In the genomic region with DNA sequence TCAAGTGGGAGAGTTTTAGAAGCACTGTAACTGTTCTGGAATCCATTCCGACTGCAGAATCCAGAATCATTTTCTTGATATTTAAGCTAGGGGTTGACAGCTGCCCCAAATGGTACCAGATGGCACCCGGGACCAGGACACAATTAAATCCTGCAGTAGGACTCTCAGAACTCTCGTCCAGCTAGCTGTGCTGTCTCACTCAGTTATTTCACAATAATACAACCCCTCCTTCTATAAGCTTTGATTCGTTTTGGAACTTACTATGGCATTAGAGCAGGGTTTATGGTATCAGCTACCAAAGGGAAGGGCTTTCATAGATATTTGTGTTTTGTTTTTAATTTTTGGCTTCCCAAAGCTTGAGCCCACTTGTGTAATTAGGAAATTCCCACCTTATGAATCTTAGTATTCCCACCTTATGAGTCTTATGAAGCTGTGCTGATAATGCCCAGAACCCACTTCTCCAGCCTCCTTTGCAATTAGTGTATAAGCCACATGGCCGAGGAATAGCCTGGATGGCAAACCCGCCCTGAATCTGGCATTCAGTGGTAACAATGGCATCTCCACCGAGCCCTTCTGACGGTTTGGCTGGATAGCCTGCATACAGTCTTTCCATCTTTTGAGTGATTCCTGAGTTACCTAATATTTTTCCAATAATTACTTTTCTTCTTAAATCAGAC, we compare ENCODE assay signal across 24 cellular contexts.
DNase-seq lines count a peak whose midpoint lies in the region; ATAC-seq, FAIRE-seq and TF ChIP-seq lines count a peak whose summit lies in the region.
"Had no signal": no experiment of that assay in that cellular context is flagged by ENCODE, and none has a peak within 500 bp of the region (broad histone marks: within the 10 kb centered on the region; RNA-seq: fewer than 3 reads in every experiment).

No MANE protein-coding gene starts in this region.

- POLR2A ChIA-PET in HepG2 (lab: Yijun Ruan, JAX) = no interaction called here
- POLR2A ChIA-PET in OCI-LY7 (lab: Charles Lee) = no interaction called here

- no peaks in the 10 kb centered on the region for H3K9me2 ChIP-seq in OCI-LY7 (ENCODE audit: insufficient read depth, low read length)
- H3K9me2 ChIP-seq: SK-N-SH had no signal

- BruUV-seq in HepG2 (replicated peaks; lab: Mats Ljungman, UMichigan) = no TSS peak
- no TSS peak for BruUV-seq in OCI-LY7 (replicated peaks; lab: Mats Ljungman, UMichigan)

- H4K20me1 ChIP-seq in HepG2 (ENCODE audit: insufficient read depth, low read length) = no peaks in the 10 kb centered on the region
- no peaks in the 10 kb centered on the region for H4K20me1 ChIP-seq in astrocyte (ENCODE audit: insufficient read depth, low read length)
- no peaks in the 10 kb centered on the region for H4K20me1 ChIP-seq in OCI-LY7 (ENCODE audit: insufficient read depth, low read length)

- TF ChIP-seq POLR2A in HepG2 (IDR thresholded peaks at IDR 0.05; ENCODE audit: insufficient read depth in 1 of 2, low read depth in 2 of 2, low read length in 2 of 2) (no peak), right lobe of liver (IDR thresholded peaks at IDR 0.05) (no peak)

- peaks cover 4% of the 10 kb centered on the region for H3K27me3 Mint-ChIP-seq in astrocyte (ENCODE audit: low read depth, unreplicated experiment)

- H3K4me3 Mint-ChIP-seq in astrocyte (ENCODE audit: unreplicated experiment) = no peak overlapping the region
- H3K4me3 Mint-ChIP-seq: CD4-positive, CD25-positive, alpha-beta regulatory T cell; T-helper 17 cell had no signal

- peaks cover 19% of the 10 kb centered on the region for H3K4me1 Mint-ChIP-seq in astrocyte (ENCODE audit: low read depth, unreplicated experiment)
- H3K4me1 Mint-ChIP-seq: CD4-positive, CD25-positive, alpha-beta regulatory T cell; T-helper 17 cell had no signal

- H3K27ac Mint-ChIP-seq in astrocyte (ENCODE audit: unreplicated experiment) = no peak overlapping the region
- H3K27ac Mint-ChIP-seq: CD4-positive, CD25-positive, alpha-beta regulatory T cell; T-helper 17 cell had no signal

- H3K9ac ChIP-seq in HepG2 (ENCODE audit: insufficient read depth, low read depth, low read length) = no peak overlapping the region
- no peak overlapping the region for H3K9ac ChIP-seq in astrocyte (ENCODE audit: low read length)
- H3K9ac ChIP-seq: SK-N-SH had no signal

- H3K27ac ChIP-seq in HepG2 (ENCODE audit: extremely low read length, insufficient read depth, low read length) (no peak overlapping the region), right lobe of liver (no peak overlapping the region), astrocyte (ENCODE audit: low read depth, low read length) (no peak overlapping the region), OCI-LY7 (ENCODE audit: low read depth, low read length, poor library complexity, severe bottlenecking) (no peak overlapping the region)
- H3K27ac ChIP-seq: Peyer's patch had no signal

- no peaks in the 10 kb centered on the region for H3K27me3 ChIP-seq in HepG2 (ENCODE audit: control insufficient read depth in 1 of 2, insufficient read depth in 2 of 2, low read length in 2 of 2)
- no peaks in the 10 kb centered on the region for H3K27me3 ChIP-seq in right lobe of liver
- no peaks in the 10 kb centered on the region for H3K27me3 ChIP-seq in astrocyte (ENCODE audit: insufficient read depth, low read length)
- H3K27me3 ChIP-seq: Peyer's patch had no signal

- H2AFZ ChIP-seq in HepG2 (ENCODE audit: low read length) (no peak overlapping the region), astrocyte (ENCODE audit: low read depth, low read length) (no peak overlapping the region), OCI-LY7 (ENCODE audit: low read length) (no peak overlapping the region)

- ATAC-seq in HepG2 (no peak; the same call in 2 of the 3 replicates), right lobe of liver (no peak)
- ATAC-seq: K562, T-helper 17 cell had no signal

- no peak for TF ChIP-seq RAD21 in HepG2 (CRISPR knock-in tag; IDR thresholded peaks at IDR 0.05)
- TF ChIP-seq RAD21 in Ishikawa (IDR thresholded peaks at IDR 0.05; ENCODE audit: low read depth) = no peak

- H3K79me2 ChIP-seq in HepG2 (ENCODE audit: insufficient read depth, low read length) = no peaks in the 10 kb centered on the region
- no peaks in the 10 kb centered on the region for H3K79me2 ChIP-seq in astrocyte (ENCODE audit: insufficient read depth, low read length)
- no peaks in the 10 kb centered on the region for H3K79me2 ChIP-seq in OCI-LY7 (ENCODE audit: insufficient read depth, low read depth, low read length)

- no peak overlapping the region for H3K4me2 ChIP-seq in HepG2 (ENCODE audit: low read depth, low read length)
- peak overlapping the region; percentile 45 for H3K4me2 ChIP-seq in astrocyte (ENCODE audit: low read length)
- no peak overlapping the region for H3K4me2 ChIP-seq in OCI-LY7 (ENCODE audit: low read length)
- H3K4me2 ChIP-seq: SK-N-SH had no signal

- no peak for TF ChIP-seq EP300 in HepG2 (IDR thresholded peaks at IDR 0.05; ENCODE audit: low read depth in 2 of 2, low read length in 2 of 2)
- TF ChIP-seq EP300 in HepG2 (CRISPR knock-in tag; IDR thresholded peaks at IDR 0.05; ENCODE audit: borderline replicate concordance) = no peak
- no peak for TF ChIP-seq EP300 in Ishikawa (IDR thresholded peaks at IDR 0.05; ENCODE audit: borderline replicate concordance)

- in situ Hi-C loops in HepG2 (cut with HindIII; ENCODE audit: extremely low pct_ligation_motif_present, low pct_unique_long_range_greater_than_20kb) = no loop called here

- H3K9me3 ChIP-seq in HepG2 (ENCODE audit: low read length) (no peaks in the 10 kb centered on the region), right lobe of liver (no peaks in the 10 kb centered on the region), astrocyte (ENCODE audit: insufficient read depth, low read depth, low read length) (no peaks in the 10 kb centered on the region), OCI-LY7 (ENCODE audit: low read length) (no peaks in the 10 kb centered on the region)
- H3K9me3 ChIP-seq: Peyer's patch, SK-N-SH had no signal

- TF ChIP-seq CTCF in HepG2 (CRISPR knock-in tag; IDR thresholded peaks at IDR 0.05) (no peak), right lobe of liver (IDR thresholded peaks at IDR 0.05) (no peak), astrocyte (IDR thresholded peaks at IDR 0.05; ENCODE audit: insufficient read depth, low read depth, low read length) (no peak), OCI-LY7 (conservative IDR thresholded peaks at IDR 0.05; ENCODE audit: low read length) (no peak)

- peaks cover 10% of the 10 kb centered on the region for H3K36me3 Mint-ChIP-seq in astrocyte (ENCODE audit: low read depth, unreplicated experiment)
- H3K36me3 Mint-ChIP-seq: CD4-positive, CD25-positive, alpha-beta regulatory T cell had no signal

- intact Hi-C loops in HepG2 (cut with micrococcal nuclease; ENCODE audit: unreplicated experiment) (no loop called here), right lobe of liver (cut with DNase I) (no loop called here), OCI-LY7 (cut with micrococcal nuclease; ENCODE audit: unreplicated experiment) (no loop called here)

- H3K36me3 ChIP-seq in HepG2 (replicated peaks in 1 of 2; ENCODE audit: control insufficient read depth in 1 of 2, insufficient read depth in 2 of 2, low read length in 2 of 2) = no peaks in the 10 kb centered on the region
- no peaks in the 10 kb centered on the region for H3K36me3 ChIP-seq in right lobe of liver
- no peaks in the 10 kb centered on the region for H3K36me3 ChIP-seq in astrocyte (ENCODE audit: insufficient read depth, low read length)
- H3K36me3 ChIP-seq in OCI-LY7 (ENCODE audit: insufficient read depth, low read length) = no peaks in the 10 kb centered on the region
- H3K36me3 ChIP-seq: Peyer's patch had no signal

- CTCF ChIA-PET in HepG2 (lab: Yijun Ruan, JAX; ENCODE audit: low intra/inter-chr PET ratio, low total read pairs) = no interaction called here
- CTCF ChIA-PET in OCI-LY7 (lab: Charles Lee; ENCODE audit: unreplicated experiment) = no interaction called here

- H3K9me3 Mint-ChIP-seq in astrocyte (ENCODE audit: unreplicated experiment) = no peaks in the 10 kb centered on the region
- H3K9me3 Mint-ChIP-seq: CD4-positive, CD25-positive, alpha-beta regulatory T cell had no signal

- 54% methylated on average over 8 of the region's 8 CpGs for WGBS in HepG2 (ENCODE audit: low lambda C conversion rate)
- WGBS in right lobe of liver (ENCODE audit: insufficient coverage, low coverage, low lambda C conversion rate, missing lambda C conversion rate) = 72% methylated on average over 6 of the region's 8 CpGs

- H3K4me1 ChIP-seq in HepG2 (ENCODE audit: insufficient read depth, low read length) = peaks cover 22% of the 10 kb centered on the region
- no peaks in the 10 kb centered on the region for H3K4me1 ChIP-seq in right lobe of liver
- peaks cover 7% of the 10 kb centered on the region for H3K4me1 ChIP-seq in astrocyte (ENCODE audit: insufficient read depth, low read length)
- no peaks in the 10 kb centered on the region for H3K4me1 ChIP-seq in OCI-LY7 (ENCODE audit: insufficient read depth, low read length, poor library complexity, severe bottlenecking)

- H3K4me3 ChIP-seq in HepG2 (replicated peaks in 1 of 3; ENCODE audit: insufficient read depth in 1 of 3, low read depth in 2 of 3, low read length in 3 of 3) (no peak overlapping the region), right lobe of liver (no peak overlapping the region), astrocyte (ENCODE audit: insufficient read depth, low read depth, low read length) (no peak overlapping the region), OCI-LY7 (ENCODE audit: low read depth, low read length, poor library complexity, severe bottlenecking) (no peak overlapping the region)
- H3K4me3 ChIP-seq: K562, Peyer's patch had no signal

- no peak for FAIRE-seq in HepG2 (lab: Jason Lieb, UNC)
- no peak for FAIRE-seq in astrocyte (lab: Jason Lieb, UNC)
- FAIRE-seq in urothelium cell line (lab: Jason Lieb, UNC) = no peak
- FAIRE-seq: GM12892, GM19239, K562 had no signal

- DNase-seq in HepG2 (ENCODE audit: low spot score) = no peak
- DNase-seq in right lobe of liver = no peak
- DNase-seq in astrocyte (ENCODE audit: low read depth) = no peak
- peak; percentile 58 for DNase-seq in urothelium cell line (ENCODE audit: low spot score)
- no peak for DNase-seq in activated CD8-positive, alpha-beta memory T cell treated with anti-CD3 and anti-CD28 coated beads for 24 hours
- no peak for DNase-seq in cortex of kidney (lab: John Stamatoyannopoulos, UW)
- no peak for DNase-seq in OCI-LY7 (ENCODE audit: low spot score)
- DNase-seq: CD4-positive, CD25-positive, alpha-beta regulatory T cell; DMS79 treated with DMSO at 0.1 percent for 48 hours; GF-D8; H7; Kasumi-1; NCI-H2029; NCI-H446 treated with DMSO at 0.1 percent for 48 hours; NCI-H526; NCI-H82; NK-92 treated with Interleukin-12 subunit alpha and Interleukin-12 subunit beta, amount 100 ng/mL, for 24 hours; Peyer's patch; SK-N-SH; T-helper 17 cell had no signal

TF ChIP-seq in HepG2, 621 proteins besides CTCF, POLR2A, EP300 and RAD21 (continues in another document):
- TF ChIP-seq TCF12 (IDR thresholded peaks at IDR 0.05) (no peak), TCF12 (CRISPR knock-in tag; IDR thresholded peaks at IDR 0.05) (no peak), ZNF30 (CRISPR knock-in tag; IDR thresholded peaks at IDR 0.05) (no peak), ZNF563 (CRISPR knock-in tag; IDR thresholded peaks at IDR 0.05) (no peak)

TF ChIP-seq in Ishikawa, 13 proteins besides CTCF, POLR2A, EP300 and RAD21:
- TF ChIP-seq TAF1 (IDR thresholded peaks at IDR 0.05; ENCODE audit: low read depth) = no peak
- 0 out of 2 replicates have a peak, but pooled peaks have one; percentile 9 for TF ChIP-seq CEBPB (IDR thresholded peaks at IDR 0.05)
